Comparison of ENCODE assay signal across 8 cellular contexts in the genomic region with DNA sequence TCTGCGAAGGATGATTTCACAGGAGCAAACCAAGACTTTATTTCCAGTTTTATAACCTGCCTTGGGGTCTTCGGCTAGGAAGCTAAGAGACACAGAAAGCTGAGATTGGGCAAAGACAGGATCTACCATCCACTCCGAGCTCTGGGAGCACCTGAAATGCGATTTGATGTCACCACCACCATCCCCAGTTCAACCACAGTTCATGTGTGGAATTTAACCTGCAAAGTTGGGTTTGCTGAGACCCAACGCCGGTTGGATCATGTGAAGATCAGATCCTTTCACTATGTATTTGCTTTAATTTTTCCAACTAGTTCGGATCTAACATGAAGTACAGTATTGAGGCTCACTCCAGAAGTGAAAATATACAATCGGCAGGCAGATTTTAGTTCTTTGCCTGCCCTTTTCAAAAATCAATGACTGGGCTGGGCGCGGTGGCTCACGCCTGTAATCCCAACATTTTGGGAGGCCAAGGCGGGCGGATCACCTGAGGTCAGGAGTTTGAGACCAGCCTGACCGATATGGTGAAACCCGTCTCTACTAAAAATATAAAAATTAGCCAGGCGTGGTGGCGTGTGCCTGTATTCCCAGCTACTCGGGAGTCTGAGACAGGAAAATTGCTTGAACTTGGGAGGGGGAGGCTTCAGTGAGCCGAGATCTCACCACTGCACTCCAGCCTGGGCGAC. TPM values are rescaled to one million over a fixed set of nuclear protein-coding genes. Genes with fewer than 3 reads are reported as not detected.
DNase-seq lines count a peak whose midpoint lies in the region; ATAC-seq and TF ChIP-seq lines count a peak whose summit lies in the region.

No MANE protein-coding gene starts in this region.

- peaks cover 40% of the 10 kb centered on the region for H3K4me1 Mint-ChIP-seq in activated naive CD4-positive, alpha-beta T cell treated with anti-CD3 and anti-CD28 coated beads, Interleukin-2, amount 10 ng/mL, durations not matched to agents 7 days and 5 days

- TF ChIP-seq CTCF in Peyer's patch (IDR thresholded peaks at IDR 0.05) (no peak), hepatocyte (IDR thresholded peaks at IDR 0.05; ENCODE audit: poor library complexity) (no peak), suprapubic skin (IDR thresholded peaks at IDR 0.05) (no peak), WERI-Rb-1 (IDR thresholded peaks at IDR 0.05; ENCODE audit: low read depth, low read length) (no peak)

- H3K27me3 ChIP-seq in Peyer's patch = no peaks in the 10 kb centered on the region
- H3K27me3 ChIP-seq in hepatocyte = no peaks in the 10 kb centered on the region
- H3K27me3 ChIP-seq in suprapubic skin = no peaks in the 10 kb centered on the region
- H3K27me3 ChIP-seq in WERI-Rb-1 (ENCODE audit: insufficient read depth, low read depth, severe bottlenecking) = no peaks in the 10 kb centered on the region

- peaks cover 6% of the 10 kb centered on the region for H4K20me1 ChIP-seq in hepatocyte (ENCODE audit: insufficient read depth, poor library complexity, severe bottlenecking)

- CTCF ChIA-PET in activated naive CD4-positive, alpha-beta T cell treated with anti-CD3 and anti-CD28 coated beads, Interleukin-2, amount 10 ng/mL, durations not matched to agents 7 days and 5 days (lab: Charles Lee) = interaction anchor here (1.5 to 4.9 kb wide), 2 partner anchors 16 to 24 kb away, joined by 7 to 68 read pairs; no protein-coding TSS in a partner anchor

- H3K4me2 ChIP-seq in hepatocyte = peak overlapping the region; percentile 88

- no peaks in the 10 kb centered on the region for H3K9me2 ChIP-seq in hepatocyte (replicated peaks; ENCODE audit: insufficient read depth)

- no peaks in the 10 kb centered on the region for H3K9me3 Mint-ChIP-seq in activated naive CD4-positive, alpha-beta T cell treated with anti-CD3 and anti-CD28 coated beads, Interleukin-2, amount 10 ng/mL, durations not matched to agents 7 days and 5 days
- H3K9me3 Mint-ChIP-seq in activated naive CD4-positive, alpha-beta T cell treated with anti-CD3 and anti-CD28 coated beads, Interleukin-2, amount 50 U/mL, for 72 hours = no peaks in the 10 kb centered on the region

- peak overlapping the region; percentile 96 for H3K4me3 Mint-ChIP-seq in activated naive CD4-positive, alpha-beta T cell treated with anti-CD3 and anti-CD28 coated beads, Interleukin-2, amount 10 ng/mL, durations not matched to agents 7 days and 5 days

- no peak overlapping the region for H2AFZ ChIP-seq in hepatocyte

- 98% methylated on average over 20 of the region's 20 CpGs for WGBS in hepatocyte (ENCODE audit: low lambda C conversion rate, missing lambda C conversion rate)
- WGBS in suprapubic skin = 93% methylated on average over 20 of the region's 20 CpGs

- H3K36me3 ChIP-seq in Peyer's patch (peaks cover 0 to 1% (median 0%) of the 10 kb centered on the region in 3 donors), hepatocyte (replicated peaks; ENCODE audit: insufficient read depth, low read depth) (no peaks in the 10 kb centered on the region), suprapubic skin (no peaks in the 10 kb centered on the region), WERI-Rb-1 (no peaks in the 10 kb centered on the region)

- TF ChIP-seq POLR2A in Peyer's patch (IDR thresholded peaks at IDR 0.05) = no peak
- no peak for TF ChIP-seq POLR2A in suprapubic skin (IDR thresholded peaks at IDR 0.05)

- H3K4me1 ChIP-seq in Peyer's patch = peaks cover 0 to 26% (median 17%) of the 10 kb centered on the region in 4 donors
- H3K4me1 ChIP-seq in hepatocyte (ENCODE audit: insufficient read depth) = peaks cover 16% of the 10 kb centered on the region
- H3K4me1 ChIP-seq in suprapubic skin = peaks cover 41% of the 10 kb centered on the region

- H3K9me3 ChIP-seq in Peyer's patch (no peaks in the 10 kb centered on the region), hepatocyte (ENCODE audit: low read depth) (no peaks in the 10 kb centered on the region), suprapubic skin (no peaks in the 10 kb centered on the region), WERI-Rb-1 (ENCODE audit: severe bottlenecking) (no peaks in the 10 kb centered on the region)

- no peak for DNase-seq in activated naive CD4-positive, alpha-beta T cell treated with anti-CD3 and anti-CD28 coated beads, Interleukin-2, amount 10 ng/mL, durations not matched to agents 7 days and 5 days
- DNase-seq in activated naive CD4-positive, alpha-beta T cell treated with anti-CD3 and anti-CD28 coated beads, Interleukin-2, amount 50 U/mL, for 72 hours (ENCODE audit: low spot score in 2 of 2) = no peak
- DNase-seq in Peyer's patch (no peak), hepatocyte (ENCODE audit: low spot score) (no peak), suprapubic skin (ENCODE audit: low spot score in 2 of 2) (no peak), WERI-Rb-1 (no peak), NCI-H2107 (lab: John Stamatoyannopoulos, UW) (no peak)

- peaks cover 9% of the 10 kb centered on the region for H3K27me3 Mint-ChIP-seq in activated naive CD4-positive, alpha-beta T cell treated with anti-CD3 and anti-CD28 coated beads, Interleukin-2, amount 10 ng/mL, durations not matched to agents 7 days and 5 days

- no peak for TF ChIP-seq EP300 in suprapubic skin (IDR thresholded peaks at IDR 0.05)

- ATAC-seq in activated naive CD4-positive, alpha-beta T cell treated with anti-CD3 and anti-CD28 coated beads, Interleukin-2, amount 50 U/mL, for 72 hours = no peak
- ATAC-seq in HG03565 (IDR thresholded peaks at IDR 0.05; ENCODE audit: unreplicated experiment) = no peak

- H3K36me3 Mint-ChIP-seq in activated naive CD4-positive, alpha-beta T cell treated with anti-CD3 and anti-CD28 coated beads, Interleukin-2, amount 10 ng/mL, durations not matched to agents 7 days and 5 days = peaks cover 15% of the 10 kb centered on the region
- peaks cover 5 to 26% of the 10 kb centered on the region in 2 donors for H3K36me3 Mint-ChIP-seq in activated naive CD4-positive, alpha-beta T cell treated with anti-CD3 and anti-CD28 coated beads, Interleukin-2, amount 50 U/mL, for 72 hours

- peaks cover 40% of the 10 kb centered on the region for H3K79me2 ChIP-seq in hepatocyte

- H3K27ac ChIP-seq in Peyer's patch = peak overlapping the region; percentile 97 to 100 (median 98)
- peak overlapping the region; percentile 100 for H3K27ac ChIP-seq in hepatocyte
- no peak overlapping the region for H3K27ac ChIP-seq in suprapubic skin
- H3K27ac ChIP-seq in WERI-Rb-1 = no peak overlapping the region

- no peak overlapping the region for H3K27ac Mint-ChIP-seq in activated naive CD4-positive, alpha-beta T cell treated with anti-CD3 and anti-CD28 coated beads, Interleukin-2, amount 10 ng/mL, durations not matched to agents 7 days and 5 days
- peak overlapping the region in 1 of 2 donors; percentile 98 for H3K27ac Mint-ChIP-seq in activated naive CD4-positive, alpha-beta T cell treated with anti-CD3 and anti-CD28 coated beads, Interleukin-2, amount 50 U/mL, for 72 hours

- H3K4me3 ChIP-seq in Peyer's patch (peak overlapping the region; percentile 18 to 87 (median 74)), hepatocyte (peak overlapping the region; percentile 90), suprapubic skin (peak overlapping the region; percentile 73), WERI-Rb-1 (ENCODE audit: low read depth, low read length) (no peak overlapping the region)

RNA-seq across cellular contexts. Expression of a gene that starts 1.4 kb away (rescaled TPM):
- total RNA-seq in activated naive CD4-positive, alpha-beta T cell treated with anti-CD3 and anti-CD28 coated beads, Interleukin-2, amount 50 U/mL, for 72 hours = 10 to 100 TPM; 31.7 to 36.5 TPM
- total RNA-seq in Peyer's patch (100 to 1,000 TPM in 3 of 4 donors, 10 to 100 TPM in 1; 79.2 to 198 (median 183) TPM), hepatocyte (42.8 and 55.6 TPM in 2 replicates), suprapubic skin (10 to 100 TPM in 3 of 4 donors, 1 to 10 TPM in 1; 7.2 to 24.8 (median 16.7) TPM)
- 76.2 TPM in 2 replicates for polyA plus RNA-seq in hepatocyte

RNA-seq across cellular contexts. Expression of a gene that starts 39.2 kb away (rescaled TPM):
- 10 to 100 TPM in 1 of 2 donors, 1 to 10 TPM in 1; 8.7 to 14.1 TPM for total RNA-seq in activated naive CD4-positive, alpha-beta T cell treated with anti-CD3 and anti-CD28 coated beads, Interleukin-2, amount 50 U/mL, for 72 hours
- total RNA-seq in Peyer's patch = 100 to 1,000 TPM; 149 to 196 (median 168) TPM
- 34.4 and 43.9 TPM in 2 replicates for total RNA-seq in hepatocyte
- 39.9 and 54.3 TPM in 2 replicates for polyA plus RNA-seq in hepatocyte
- total RNA-seq in suprapubic skin = 10 to 100 TPM; 27.3 to 60.1 (median 35.0) TPM

Comparison
In these comparisons a context has a peak if more than half of its experiments do, and no peak if none do; other contexts are left out.
1. H3K27ac ChIP-seq: peak in Peyer's patch (4 of 4) and hepatocyte (single experiment); none in suprapubic skin (single experiment) and WERI-Rb-1 (single experiment).